ENCODE assay signal across 14 cellular contexts in the genomic region with DNA sequence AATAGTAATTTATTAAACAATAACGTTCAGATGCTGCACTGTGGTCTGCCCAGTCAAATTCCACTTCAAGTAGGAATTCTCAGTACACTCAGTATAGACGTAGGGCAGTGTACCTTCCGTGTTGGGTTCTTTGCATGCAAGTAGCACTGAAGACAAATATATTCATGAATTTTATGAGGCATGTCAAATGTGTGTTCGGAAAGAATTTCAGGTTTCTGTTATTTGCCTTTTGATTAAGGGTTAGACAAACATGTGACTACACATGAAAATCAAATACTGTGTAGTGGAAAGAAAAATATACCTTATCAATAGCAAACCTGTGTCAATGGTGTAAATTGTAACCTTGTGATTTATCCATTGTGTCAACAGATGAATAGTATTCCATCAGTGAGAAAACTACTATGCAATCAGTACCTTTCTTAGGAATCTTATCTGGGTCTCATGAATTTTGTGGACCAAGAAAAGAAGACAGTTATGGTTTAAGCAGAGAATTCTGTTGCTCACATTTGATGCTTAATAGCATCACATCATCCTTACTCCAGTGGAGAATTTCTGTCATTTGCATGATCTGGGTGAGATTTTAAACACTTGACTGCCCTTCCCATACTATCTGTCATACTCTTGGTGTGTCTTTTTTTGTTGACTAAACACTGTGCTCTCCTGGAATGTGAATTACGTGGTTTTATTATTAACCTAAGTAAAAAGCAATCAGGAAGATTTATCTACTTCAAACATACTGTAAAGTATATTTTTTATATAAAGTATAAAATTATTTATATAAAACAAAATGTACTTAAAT.
"Had no signal": no experiment of that assay in that cellular context is flagged by ENCODE, and none has a peak within 500 bp of the region (broad histone marks: within the 10 kb centered on the region; RNA-seq: fewer than 3 reads in every experiment).

No MANE protein-coding gene starts in this region.

- H3K27me3 ChIP-seq: brain microvascular endothelial cell, esophagus squamous epithelium, ovary had no signal

- H3K36me3 ChIP-seq: brain microvascular endothelial cell, ovary had no signal

- H3K4me3 ChIP-seq: esophagus squamous epithelium, ovary had no signal

- H3K27ac ChIP-seq: brain microvascular endothelial cell, esophagus squamous epithelium, ovary had no signal

- H3K4me1 ChIP-seq: esophagus squamous epithelium had no signal

- H3K9me3 ChIP-seq: esophagus squamous epithelium, ovary had no signal

- DNase-seq: activated CD4-positive, alpha-beta memory T cell treated with anti-CD3 and anti-CD28 coated beads for 36 hours; activated CD4-positive, CD25-positive, alpha-beta regulatory T cell treated with anti-CD3 and anti-CD28 coated beads, Interleukin-2, amount 50 U/mL, for 72 hours; activated gamma-delta T cell; activated naive CD8-positive, alpha-beta T cell treated with anti-CD3 and anti-CD28 coated beads for 36 hours; activated T-cell treated with anti-CD3 and anti-CD28 coated beads, Interleukin-2, amount 50 U/mL, for 4 hours; brain microvascular endothelial cell; esophagus squamous epithelium; foreskin fibroblast; head of caudate nucleus; islet precursor cell; ovary; retina; stimulated activated CD4-positive, alpha-beta T cell treated with anti-CD3 and anti-CD28 coated beads, Interleukin-4, amount 100 ng/mL, for 1 hour; stimulated activated CD8-positive, alpha-beta memory T cell treated with anti-CD3 and anti-CD28 coated beads, Interleukin-4, amount 100 ng/mL, for 48 hours had no signal
